22 cellular contexts compared by ENCODE assay signal in the genomic region with DNA sequence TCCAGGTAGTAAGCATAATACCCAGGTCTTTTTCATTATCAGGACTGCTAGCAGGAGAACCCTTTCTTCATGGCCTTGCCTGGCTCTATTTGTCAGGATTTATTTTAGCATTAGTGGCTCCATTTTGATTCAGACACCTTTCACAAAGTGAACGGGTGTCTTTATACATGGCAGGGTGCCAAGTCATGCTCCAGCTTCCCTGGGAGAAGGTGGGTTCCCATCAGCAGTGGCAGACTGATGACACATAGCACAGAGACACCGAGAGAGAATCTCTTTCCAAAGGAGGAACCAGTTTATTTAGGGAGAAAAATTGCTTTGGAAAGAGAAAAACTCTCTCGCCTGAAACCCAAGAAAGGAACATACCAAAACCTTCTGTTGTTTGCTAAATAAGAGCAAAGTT.
"Had no signal": no experiment of that assay in that cellular context is flagged by ENCODE, and none has a peak within 500 bp of the region (broad histone marks: within the 10 kb centered on the region; RNA-seq: fewer than 3 reads in every experiment).

No MANE protein-coding gene starts in this region.

- H3K9me3 Mint-ChIP-seq: activated naive CD4-positive, alpha-beta T cell treated with anti-CD3 and anti-CD28 coated beads, Interleukin-2, amount 50 U/mL, for 72 hours; central memory CD8-positive, alpha-beta T cell; effector memory CD8-positive, alpha-beta T cell; mesothelial cell of epicardium; neural progenitor cell; stimulated activated naive B cell treated with anti-CD40 and anti-IgM and Interleukin-4, amounts not matched to agents 10 μg/mL and 1 μg/mL and 100 μg/mL, for 72 hours; WTC11 had no signal

- FAIRE-seq: colon, frontal cortex, small intestine, urothelium cell line had no signal

- H3K27ac ChIP-seq: brain microvascular endothelial cell, esophagus muscularis mucosa, left ventricle myocardium inferior, transverse colon had no signal

- H3K36me3 Mint-ChIP-seq: activated naive CD4-positive, alpha-beta T cell treated with anti-CD3 and anti-CD28 coated beads, Interleukin-2, amount 50 U/mL, for 72 hours; mesothelial cell of epicardium; naive thymus-derived CD8-positive, alpha-beta T cell; neural progenitor cell; stimulated activated naive B cell treated with anti-CD40 and anti-IgM and Interleukin-4, amounts not matched to agents 10 μg/mL and 1 μg/mL and 100 μg/mL, for 72 hours; WTC11 had no signal

- H3K4me1 Mint-ChIP-seq: central memory CD8-positive, alpha-beta T cell; naive thymus-derived CD8-positive, alpha-beta T cell; stimulated activated naive B cell treated with anti-CD40 and anti-IgM and Interleukin-4, amounts not matched to agents 10 μg/mL and 1 μg/mL and 100 μg/mL, for 72 hours had no signal

- H3K9ac ChIP-seq: neural progenitor cell had no signal

- H3K36me3 ChIP-seq: brain microvascular endothelial cell, esophagus muscularis mucosa, left ventricle myocardium inferior, neural progenitor cell, transverse colon had no signal

- H3K9me3 ChIP-seq: esophagus muscularis mucosa, left ventricle myocardium inferior, transverse colon had no signal

- H3K4me3 ChIP-seq: esophagus muscularis mucosa, left ventricle myocardium inferior, neural progenitor cell, transverse colon had no signal

- H3K4me1 ChIP-seq: esophagus muscularis mucosa, left ventricle myocardium inferior, transverse colon had no signal

- H3K27ac Mint-ChIP-seq: activated naive CD4-positive, alpha-beta T cell treated with anti-CD3 and anti-CD28 coated beads, Interleukin-2, amount 50 U/mL, for 72 hours; effector memory CD8-positive, alpha-beta T cell; mesothelial cell of epicardium; naive thymus-derived CD8-positive, alpha-beta T cell; neural progenitor cell; stimulated activated naive B cell treated with anti-CD40 and anti-IgM and Interleukin-4, amounts not matched to agents 10 μg/mL and 1 μg/mL and 100 μg/mL, for 72 hours; WTC11 had no signal

- DNase-seq: activated gamma-delta T cell treated with Interleukin-2 at 50 U/mL for 16 hours; activated T-cell treated with anti-CD3 and anti-CD28 coated beads, Interleukin-2, amount 50 U/mL, for 1 hour; aorta; brain microvascular endothelial cell; effector memory CD8-positive, alpha-beta T cell; hippocampal formation; left ventricle myocardium inferior; naive thymus-derived CD8-positive, alpha-beta T cell; posterior cingulate gyrus; small intestine; stimulated activated CD8-positive, alpha-beta memory T cell treated with anti-CD3 and anti-CD28 coated beads, Interleukin-4, amount 100 ng/mL, for 48 hours; stimulated activated naive B cell treated with anti-CD40 and anti-IgM and Interleukin-4, amounts not matched to agents 10 μg/mL and 1 μg/mL and 100 μg/mL, for 72 hours; transverse colon had no signal

- H3K4me3 Mint-ChIP-seq: central memory CD8-positive, alpha-beta T cell; effector memory CD8-positive, alpha-beta T cell; mesothelial cell of epicardium; naive thymus-derived CD8-positive, alpha-beta T cell; stimulated activated naive B cell treated with anti-CD40 and anti-IgM and Interleukin-4, amounts not matched to agents 10 μg/mL and 1 μg/mL and 100 μg/mL, for 72 hours; WTC11 had no signal
